24 cellular contexts compared by ENCODE assay signal in the genomic region with DNA sequence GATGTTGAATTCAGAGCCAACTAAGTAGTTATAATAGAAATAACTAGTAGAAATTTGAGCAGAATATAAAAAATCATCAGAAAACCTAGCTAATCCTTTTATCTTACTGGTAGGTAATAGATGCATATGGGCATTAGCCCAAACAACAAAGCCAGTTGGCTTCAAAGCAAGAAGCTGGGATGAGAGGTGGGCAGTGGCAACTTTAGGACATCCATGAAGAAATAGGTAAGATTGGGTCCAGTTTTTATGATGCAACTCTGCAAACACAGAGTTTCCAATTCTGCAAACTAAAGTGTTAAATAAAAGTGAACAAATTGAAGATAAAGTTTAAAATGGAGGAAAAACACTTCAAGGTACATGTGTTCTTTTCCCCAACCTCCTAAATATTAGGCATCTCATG.
"Had no signal": no experiment of that assay in that cellular context is flagged by ENCODE, and none has a peak within 500 bp of the region (broad histone marks: within the 10 kb centered on the region; RNA-seq: fewer than 3 reads in every experiment).

No MANE protein-coding gene starts in this region.

- H3K9me3 ChIP-seq: left lung, sigmoid colon had no signal

- H3K27me3 ChIP-seq: hepatocyte, left lung, sigmoid colon had no signal

- H3K27me3 Mint-ChIP-seq: activated CD4-positive, alpha-beta T cell treated with anti-CD3 and anti-CD28 coated beads, Interleukin-2, amount 10 ng/mL, durations not matched to agents 24 days and 14 days; activated CD8-positive, alpha-beta memory T cell treated with anti-CD3 and anti-CD28 coated beads, Interleukin-2, amount 10 ng/mL, durations not matched to agents 7 days and 5 days; activated CD8-positive, alpha-beta T cell treated with anti-CD3 and anti-CD28 coated beads for 36 hours; activated naive CD8-positive, alpha-beta T cell treated with anti-CD3 and anti-CD28 coated beads, Interleukin-2, amount 50 U/mL, for 24 hours; naive thymus-derived CD4-positive, alpha-beta T cell; stimulated activated naive B cell treated with anti-CD40 and anti-IgM and Interleukin-4, amounts not matched to agents 10 μg/mL and 1 μg/mL and 100 μg/mL, for 72 hours had no signal

- H3K27ac Mint-ChIP-seq: activated CD4-positive, alpha-beta T cell treated with anti-CD3 and anti-CD28 coated beads, Interleukin-2, amount 10 ng/mL, durations not matched to agents 24 days and 14 days; activated CD8-positive, alpha-beta memory T cell treated with anti-CD3 and anti-CD28 coated beads, Interleukin-2, amount 10 ng/mL, durations not matched to agents 7 days and 5 days; activated CD8-positive, alpha-beta T cell treated with anti-CD3 and anti-CD28 coated beads for 36 hours; activated naive CD8-positive, alpha-beta T cell treated with anti-CD3 and anti-CD28 coated beads, Interleukin-2, amount 50 U/mL, for 24 hours; naive thymus-derived CD4-positive, alpha-beta T cell; stimulated activated naive B cell treated with anti-CD40 and anti-IgM and Interleukin-4, amounts not matched to agents 10 μg/mL and 1 μg/mL and 100 μg/mL, for 72 hours; T-helper 1 cell treated with Interleukin-12 subunit alpha and Interleukin-12 subunit beta and Interleukin-4 antibody, amounts not matched to agents 30 μg/mL and 1 μg/mL, for 36 hours had no signal

- H3K4me2 ChIP-seq: hepatocyte had no signal

- H2AFZ ChIP-seq: hepatocyte had no signal

- DNase-seq: activated CD4-positive, alpha-beta T cell treated with anti-CD3 and anti-CD28 coated beads, Interleukin-2, amount 10 ng/mL, durations not matched to agents 24 days and 14 days; activated CD8-positive, alpha-beta memory T cell treated with anti-CD3 and anti-CD28 coated beads, Interleukin-2, amount 10 ng/mL, durations not matched to agents 7 days and 5 days; activated CD8-positive, alpha-beta T cell treated with anti-CD3 and anti-CD28 coated beads for 36 hours; activated effector memory CD4-positive, alpha-beta T cell treated with anti-CD3 and anti-CD28 coated beads, Interleukin-2, amount 50 U/mL, for 16 hours; activated naive CD4-positive, alpha-beta T cell treated with anti-CD3 and anti-CD28 coated beads, Interleukin-2, amount 50 U/mL, for 16 hours; activated naive CD8-positive, alpha-beta T cell treated with anti-CD3 and anti-CD28 coated beads, Interleukin-2, amount 50 U/mL, for 24 hours; activated T-cell treated with anti-CD3 and anti-CD28 coated beads for 4 hours; aorta; central memory CD4-positive, alpha-beta T cell; effector memory CD4-positive, alpha-beta T cell; glutamatergic neuron; immature natural killer cell; left lung; naive thymus-derived CD4-positive, alpha-beta T cell; occipital lobe; sigmoid colon; stimulated activated CD4-positive, alpha-beta T cell treated with anti-CD3 and anti-CD28 coated beads, Interleukin-2, amount 100 ng/mL, for 48 hours; stimulated activated CD8-positive, alpha-beta memory T cell treated with anti-CD3 and anti-CD28 coated beads, Interleukin-4, amount 100 ng/mL, for 48 hours; stimulated activated naive B cell treated with anti-CD40 and anti-IgM and Interleukin-4, amounts not matched to agents 10 μg/mL and 1 μg/mL and 100 μg/mL, for 72 hours had no signal

- H3K27ac ChIP-seq: hepatocyte, left lung, sigmoid colon had no signal

- H3K36me3 ChIP-seq: left lung, sigmoid colon had no signal

- H3K9me3 Mint-ChIP-seq: activated CD4-positive, alpha-beta T cell treated with anti-CD3 and anti-CD28 coated beads, Interleukin-2, amount 10 ng/mL, durations not matched to agents 24 days and 14 days; activated CD8-positive, alpha-beta T cell treated with anti-CD3 and anti-CD28 coated beads for 36 hours; activated naive CD8-positive, alpha-beta T cell treated with anti-CD3 and anti-CD28 coated beads, Interleukin-2, amount 50 U/mL, for 24 hours; immature natural killer cell; naive thymus-derived CD4-positive, alpha-beta T cell; neural crest cell; stimulated activated naive B cell treated with anti-CD40 and anti-IgM and Interleukin-4, amounts not matched to agents 10 μg/mL and 1 μg/mL and 100 μg/mL, for 72 hours; T-helper 1 cell treated with Interleukin-12 subunit alpha and Interleukin-12 subunit beta and Interleukin-4 antibody, amounts not matched to agents 30 μg/mL and 1 μg/mL, for 36 hours had no signal

- H3K36me3 Mint-ChIP-seq: immature natural killer cell had no signal

- H3K4me3 Mint-ChIP-seq: activated CD4-positive, alpha-beta T cell treated with anti-CD3 and anti-CD28 coated beads, Interleukin-2, amount 10 ng/mL, durations not matched to agents 24 days and 14 days; activated CD8-positive, alpha-beta memory T cell treated with anti-CD3 and anti-CD28 coated beads, Interleukin-2, amount 10 ng/mL, durations not matched to agents 7 days and 5 days; activated CD8-positive, alpha-beta T cell treated with anti-CD3 and anti-CD28 coated beads for 36 hours; activated naive CD8-positive, alpha-beta T cell treated with anti-CD3 and anti-CD28 coated beads, Interleukin-2, amount 50 U/mL, for 24 hours; immature natural killer cell; neural crest cell; stimulated activated naive B cell treated with anti-CD40 and anti-IgM and Interleukin-4, amounts not matched to agents 10 μg/mL and 1 μg/mL and 100 μg/mL, for 72 hours; T-helper 1 cell treated with Interleukin-12 subunit alpha and Interleukin-12 subunit beta and Interleukin-4 antibody, amounts not matched to agents 30 μg/mL and 1 μg/mL, for 36 hours had no signal

- H3K4me3 ChIP-seq: hepatocyte, left lung, sigmoid colon had no signal

- ATAC-seq: activated CD8-positive, alpha-beta memory T cell treated with anti-CD3 and anti-CD28 coated beads, Interleukin-2, amount 10 ng/mL, durations not matched to agents 7 days and 5 days; activated CD8-positive, alpha-beta T cell treated with anti-CD3 and anti-CD28 coated beads for 36 hours; activated naive CD8-positive, alpha-beta T cell treated with anti-CD3 and anti-CD28 coated beads, Interleukin-2, amount 50 U/mL, for 24 hours; left lung; naive thymus-derived CD4-positive, alpha-beta T cell; stimulated activated naive B cell treated with anti-CD40 and anti-IgM and Interleukin-4, amounts not matched to agents 10 μg/mL and 1 μg/mL and 100 μg/mL, for 72 hours had no signal

- FAIRE-seq: colon, frontal cortex had no signal
